Comparison of ENCODE assay signal across 22 cellular contexts in genomic region chr10:676178-676577, GRCh38. TPM values are rescaled to one million over a fixed set of nuclear protein-coding genes. Genes with fewer than 3 reads are reported as not detected.
DNase-seq lines count a peak whose midpoint lies in the region; ATAC-seq, FAIRE-seq and TF ChIP-seq lines count a peak whose summit lies in the region.
"Had no signal": no experiment of that assay in that cellular context is flagged by ENCODE, and none has a peak within 500 bp of the region (broad histone marks: within the 10 kb centered on the region; RNA-seq: fewer than 3 reads in every experiment).

No MANE protein-coding gene starts in this region.

- no peak for DNase-seq in GM12891 (ENCODE audit: insufficient read length, low spot score)
- DNase-seq in islet precursor cell: peak; percentile 20
- DNase-seq in NCI-H1930 (lab: John Stamatoyannopoulos, UW): no peak
- DNase-seq in T-helper 9 cell: no peak
- DNase-seq in amniotic stem cell (lab: John Stamatoyannopoulos, UW): no peak
- DNase-seq: DMS 273 treated with DMSO at 0.1 percent for 48 hours; GDM1; GM23248; HCEC 1CT; IMR-90; Karpas-422; MG63; NCI-H1092 treated with DMSO at 0.1 percent for 48 hours; NCI-H1694 treated with DMSO at 0.1 percent for 48 hours; NCI-H2171; NCI-H446; NCI-H69; NK-92 treated with Interleukin-12 subunit alpha and Interleukin-12 subunit beta, amount 100 ng/mL, for 24 hours; SIG-M5 had no signal

- peak; percentile 60 for ATAC-seq in GM19351 (IDR thresholded peaks at IDR 0.05; ENCODE audit: unreplicated experiment)
- ATAC-seq in HG03442 (IDR thresholded peaks at IDR 0.05; ENCODE audit: unreplicated experiment): peak; percentile 53
- ATAC-seq in GM19035 (IDR thresholded peaks at IDR 0.05; ENCODE audit: unreplicated experiment): no peak

- no peak for TF ChIP-seq POLR2A in GM12891 (IDR thresholded peaks at IDR 0.05; ENCODE audit: low read depth, low read length)

- FAIRE-seq in GM12891 (lab: Jason Lieb, UNC): peak; percentile 16

TF ChIP-seq in GM12891, 5 proteins besides CTCF, POLR2A, EP300 and RAD21:
- TF ChIP-seq TAF1 (IDR thresholded peaks at IDR 0.05; ENCODE audit: low read depth, low read length) (no peak), POU2F2 (IDR thresholded peaks at IDR 0.05; ENCODE audit: low read depth, low read length) (no peak), POLR2AphosphoS5 (IDR thresholded peaks at IDR 0.05; ENCODE audit: low read depth, low read length) (no peak), PAX5 (IDR thresholded peaks at IDR 0.05; ENCODE audit: insufficient read depth, low read length, severe bottlenecking) (no peak), SPI1 (IDR thresholded peaks at IDR 0.05; ENCODE audit: low read depth, low read length) (no peak)

RNA-seq across cellular contexts. Expression of gene DIP2C, which starts 13.3 kb away (rescaled TPM):
- polyA plus RNA-seq in GM12891 (2012; ENCODE audit: low read depth, missing spikeins): 1.5 TPM
